17 cellular contexts compared by ENCODE assay signal in genomic region chr5:61771062-61771461, GRCh38.
"Had no signal": no experiment of that assay in that cellular context is flagged by ENCODE, and none has a peak within 500 bp of the region (broad histone marks: within the 10 kb centered on the region; RNA-seq: fewer than 3 reads in every experiment).

No MANE protein-coding gene starts in this region.

- H3K4me2 ChIP-seq: hepatocyte had no signal

- DNase-seq: dermis blood vessel endothelial cell; dorsolateral prefrontal cortex; effector CD4-positive, alpha-beta T cell; effector memory CD4-positive, alpha-beta T cell; foreskin keratinocyte; heart left ventricle; hypothalamus; left cardiac atrium; left lung; left ventricle myocardium superior; lower lobe of right lung; mesenchymal stem cell; midbrain had no signal

- H3K4me3 ChIP-seq: coronary artery, dorsolateral prefrontal cortex, esophagus muscularis mucosa, gastroesophageal sphincter, heart left ventricle, hepatocyte, left lung, lower lobe of right lung had no signal

- H3K27me3 ChIP-seq: esophagus muscularis mucosa, left lung had no signal

- H3K9me3 ChIP-seq: esophagus muscularis mucosa, gastroesophageal sphincter, heart left ventricle, left lung, lower lobe of right lung had no signal

- ATAC-seq: foreskin keratinocyte, gastroesophageal sphincter, heart left ventricle, left cardiac atrium, left lung, left ventricle myocardium superior, lower lobe of right lung had no signal

- H3K79me2 ChIP-seq: hepatocyte had no signal

- H3K36me3 ChIP-seq: esophagus muscularis mucosa, gastroesophageal sphincter, heart left ventricle, left lung, lower lobe of right lung had no signal

- H3K27ac ChIP-seq: coronary artery, dorsolateral prefrontal cortex, esophagus muscularis mucosa, foreskin keratinocyte, gastroesophageal sphincter, heart left ventricle, hepatocyte, left lung, lower lobe of right lung had no signal

- H2AFZ ChIP-seq: hepatocyte had no signal

- H3K4me1 ChIP-seq: esophagus muscularis mucosa, foreskin keratinocyte, gastroesophageal sphincter, heart left ventricle, left lung, lower lobe of right lung had no signal
